9 cellular contexts compared by ENCODE assay signal in genomic region chr9:16030513-16031185, GRCh38.
DNase-seq lines count a peak whose midpoint lies in the region; ATAC-seq and TF ChIP-seq lines count a peak whose summit lies in the region.
"Had no signal": no experiment of that assay in that cellular context is flagged by ENCODE, and none has a peak within 500 bp of the region (broad histone marks: within the 10 kb centered on the region; RNA-seq: fewer than 3 reads in every experiment).

No MANE protein-coding gene starts in this region.

- H3K36me3 ChIP-seq in OCI-LY7 (ENCODE audit: insufficient read depth, low read length): no peaks in the 10 kb centered on the region

- peak overlapping the region; percentile 32 to 59 for H3K4me3 Mint-ChIP-seq in stimulated activated naive CD8-positive, alpha-beta T cell treated with anti-CD3 and anti-CD28 coated beads, Interleukin-15, amount 100 ng/mL, for 72 hours
- H3K4me3 Mint-ChIP-seq: neural crest cell had no signal

- H4K20me1 ChIP-seq in OCI-LY7 (ENCODE audit: insufficient read depth, low read length): no peaks in the 10 kb centered on the region

- intact Hi-C loops in OCI-LY7 (cut with micrococcal nuclease; ENCODE audit: unreplicated experiment): no loop called here

- no peaks in the 10 kb centered on the region for H3K9me3 ChIP-seq in OCI-LY7 (ENCODE audit: low read length)

- peaks cover 20% of the 10 kb centered on the region for H3K27me3 Mint-ChIP-seq in stimulated activated naive CD8-positive, alpha-beta T cell treated with anti-CD3 and anti-CD28 coated beads, Interleukin-15, amount 100 ng/mL, for 72 hours

- peak overlapping the region in 1 of 2 donors; percentile 91 for H3K27ac Mint-ChIP-seq in stimulated activated naive CD8-positive, alpha-beta T cell treated with anti-CD3 and anti-CD28 coated beads, Interleukin-15, amount 100 ng/mL, for 72 hours

- CTCF ChIA-PET in OCI-LY7 (lab: Charles Lee; ENCODE audit: unreplicated experiment): no interaction called here

- no peaks in the 10 kb centered on the region for H3K9me2 ChIP-seq in OCI-LY7 (ENCODE audit: insufficient read depth, low read length)

- no peaks in the 10 kb centered on the region for H3K4me1 ChIP-seq in OCI-LY7 (ENCODE audit: insufficient read depth, low read length, poor library complexity, severe bottlenecking)

- no TSS peak for BruUV-seq in OCI-LY7 (replicated peaks; lab: Mats Ljungman, UMichigan)

- DNase-seq in GM10266 (ENCODE audit: extremely low spot score): peak; percentile 16
- DNase-seq in HS-27A (ENCODE audit: low read depth): peak; percentile 83
- peak; percentile 97 for DNase-seq in astrocyte of the cerebellum (ENCODE audit: low read depth)
- peak; percentile 54 to 79 for DNase-seq in stimulated activated naive CD8-positive, alpha-beta T cell treated with anti-CD3 and anti-CD28 coated beads, Interleukin-15, amount 100 ng/mL, for 72 hours
- DNase-seq in OCI-LY7 (ENCODE audit: low spot score): no peak
- DNase-seq in nucleus accumbens (lab: John Stamatoyannopoulos, UW): no peak
- DNase-seq in activated naive CD4-positive, alpha-beta T cell (lab: John Stamatoyannopoulos, UW): no peak

- H3K4me2 ChIP-seq in OCI-LY7 (ENCODE audit: low read length): no peak overlapping the region

- ATAC-seq in GM21526 (IDR thresholded peaks at IDR 0.05; ENCODE audit: low FRiP score, unreplicated experiment): peak; percentile 91
- peak; percentile 97 for ATAC-seq in stimulated activated naive CD8-positive, alpha-beta T cell treated with anti-CD3 and anti-CD28 coated beads, Interleukin-15, amount 100 ng/mL, for 72 hours

- H3K4me3 ChIP-seq in astrocyte of the cerebellum (ENCODE audit: low read depth, low read length) (no peak overlapping the region), OCI-LY7 (ENCODE audit: low read depth, low read length, poor library complexity, severe bottlenecking) (no peak overlapping the region)

- peaks cover 21% of the 10 kb centered on the region for H3K4me1 Mint-ChIP-seq in stimulated activated naive CD8-positive, alpha-beta T cell treated with anti-CD3 and anti-CD28 coated beads, Interleukin-15, amount 100 ng/mL, for 72 hours
- H3K4me1 Mint-ChIP-seq: neural crest cell had no signal

- H2AFZ ChIP-seq in OCI-LY7 (ENCODE audit: low read length): no peak overlapping the region

- no peak overlapping the region for H3K27ac ChIP-seq in OCI-LY7 (ENCODE audit: low read depth, low read length, poor library complexity, severe bottlenecking)

- H3K9me3 Mint-ChIP-seq in stimulated activated naive CD8-positive, alpha-beta T cell treated with anti-CD3 and anti-CD28 coated beads, Interleukin-15, amount 100 ng/mL, for 72 hours: no peaks in the 10 kb centered on the region

- no peaks in the 10 kb centered on the region for H3K79me2 ChIP-seq in OCI-LY7 (ENCODE audit: insufficient read depth, low read depth, low read length)

- no peak for TF ChIP-seq CTCF in GM10266 (IDR thresholded peaks at IDR 0.05; ENCODE audit: control insufficient read depth, insufficient read depth, low read depth, missing control alignments)
- no peak for TF ChIP-seq CTCF in astrocyte of the cerebellum (IDR thresholded peaks at IDR 0.05; ENCODE audit: low read depth, low read length, missing control alignments)
- no peak for TF ChIP-seq CTCF in OCI-LY7 (conservative IDR thresholded peaks at IDR 0.05; ENCODE audit: low read length)

- POLR2A ChIA-PET in OCI-LY7 (lab: Charles Lee): interaction anchor here (0.7 kb wide), 1 partner anchor 16 kb away, joined by 3 read pairs; no protein-coding TSS in a partner anchor

- in situ Hi-C loops in astrocyte of the cerebellum (cut with HindIII; ENCODE audit: low sequenced_read_pairs): no loop called here

Comparison
In these comparisons a context has a peak if more than half of its experiments do, and no peak if none do; other contexts are left out.
1. DNase-seq: peak in GM10266 (single experiment), HS-27A (single experiment), astrocyte of the cerebellum (single experiment) and stimulated activated naive CD8-positive, alpha-beta T cell treated with anti-CD3 and anti-CD28 coated beads, Interleukin-15, amount 100 ng/mL, for 72 hours (2 of 2); none in OCI-LY7 (single experiment), nucleus accumbens (0 of 56) and activated naive CD4-positive, alpha-beta T cell (0 of 4).